26 cellular contexts compared by ENCODE assay signal in genomic region chr15:77795446-77795845, GRCh38.
"Had no signal": no experiment of that assay in that cellular context is flagged by ENCODE, and none has a peak within 500 bp of the region (broad histone marks: within the 10 kb centered on the region; RNA-seq: fewer than 3 reads in every experiment).

No MANE protein-coding gene starts in this region.

- DNase-seq: effector CD4-positive, alpha-beta T cell; endodermal cell; erythroblast; foreskin keratinocyte; kidney; left cardiac atrium; left ventricle myocardium superior; mesenchymal stem cell; midbrain; naive thymus-derived CD4-positive, alpha-beta T cell; nephron progenitor cell; psoas muscle; retina; spleen; stimulated activated CD4-positive, alpha-beta T cell treated with anti-CD3 and anti-CD28 coated beads, Interleukin-15, amount 100 ng/mL, for 24 hours; stimulated activated CD4-positive, alpha-beta T cell treated with anti-CD3 and anti-CD28 coated beads, Interleukin-1b, Interleukin-23, amount 100 ng/mL, for 48 hours; stimulated activated CD4-positive, alpha-beta T cell treated with anti-CD3 and anti-CD28 coated beads, Interleukin-4, amount 100 ng/mL, for 24 hours; upper lobe of right lung had no signal

- H3K27ac ChIP-seq: foreskin keratinocyte, hepatocyte, neutrophil, psoas muscle, spleen, tibial nerve, upper lobe of right lung, vagina had no signal

- H3K4me2 ChIP-seq: hepatocyte had no signal

- ATAC-seq: foreskin keratinocyte; left cardiac atrium; naive thymus-derived CD4-positive, alpha-beta T cell; psoas muscle; sciatic nerve; stimulated activated memory B cell treated with anti-CD40 and anti-IgM and Interleukin-4, amounts not matched to agents 10 μg/mL and 1 μg/mL and 100 μg/mL, for 72 hours; upper lobe of right lung had no signal

- H3K4me3 ChIP-seq: hepatocyte, lung, psoas muscle, spleen, tibial nerve, upper lobe of right lung, vagina had no signal

- H2AFZ ChIP-seq: hepatocyte had no signal

- H3K79me2 ChIP-seq: hepatocyte had no signal

- H3K27me3 ChIP-seq: foreskin keratinocyte, hepatocyte, vagina had no signal

- H3K4me1 ChIP-seq: foreskin keratinocyte, psoas muscle, spleen, tibial nerve, upper lobe of right lung, vagina had no signal

- H3K36me3 ChIP-seq: neutrophil, spleen, tibial nerve, upper lobe of right lung, vagina had no signal

- FAIRE-seq: endothelial cell of umbilical vein, kidney had no signal

- H3K9me3 ChIP-seq: neutrophil, psoas muscle, spleen, tibial nerve, upper lobe of right lung, vagina had no signal
